ENCODE assay signal across 10 cellular contexts in the genomic region with DNA sequence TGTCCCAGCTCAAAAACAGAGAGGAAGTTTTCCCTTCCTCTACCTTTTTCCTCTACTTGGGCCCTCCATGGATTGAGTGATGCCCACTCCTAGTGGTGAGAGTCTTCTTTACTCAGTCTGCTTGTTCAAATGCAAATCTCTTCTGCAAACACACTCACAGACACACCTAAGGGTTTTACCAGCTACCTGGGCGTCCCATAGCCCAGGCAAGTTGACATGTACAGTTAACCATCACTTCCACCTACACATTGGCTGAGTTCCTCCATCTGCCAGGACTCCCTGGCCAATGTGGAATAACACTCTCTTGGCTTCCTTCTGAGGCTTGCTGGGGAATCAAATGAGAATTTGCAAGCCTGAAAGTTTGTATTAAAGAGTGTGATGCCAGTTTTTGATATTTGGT.
"Had no signal": no experiment of that assay in that cellular context is flagged by ENCODE, and none has a peak within 500 bp of the region (broad histone marks: within the 10 kb centered on the region; RNA-seq: fewer than 3 reads in every experiment).

No MANE protein-coding gene starts in this region.

- H3K27ac Mint-ChIP-seq: GM23338, H9, HFFc6 had no signal

- H3K27ac ChIP-seq: GM23248 had no signal

- ATAC-seq: GM23338, HCT116 had no signal

- DNase-seq: GM23248, GOT3, H7, H9, HCEC 1CT, HFFc6 had no signal

- H3K4me2 ChIP-seq: GM23338 had no signal

- FAIRE-seq: H54 had no signal

- H3K9ac ChIP-seq: GM23248 had no signal

- H2AFZ ChIP-seq: GM23248, GM23338 had no signal

- H3K4me3 Mint-ChIP-seq: GM23338, H9, HFFc6 had no signal

- H3K9me3 ChIP-seq: HAP-1 had no signal

- H3K4me3 ChIP-seq: GM23248, GM23338, HAP-1 had no signal

- H3K36me3 ChIP-seq: HAP-1 had no signal
